In genomic region chr19:39479916-39480315, GRCh38 we compare ENCODE assay signal across 8 cellular contexts. TPM values are rescaled to one million over a fixed set of nuclear protein-coding genes. Genes with fewer than 3 reads are reported as not detected.
DNase-seq lines count a peak whose midpoint lies in the region; ATAC-seq, FAIRE-seq and TF ChIP-seq lines count a peak whose summit lies in the region.

No MANE protein-coding gene starts in this region.

- H3K9me3 ChIP-seq in BE2C (no peaks in the 10 kb centered on the region), K562 (replicated peaks; ENCODE audit: control insufficient read depth, insufficient read depth, low read depth, low read length) (no peaks in the 10 kb centered on the region), muscle layer of colon (ENCODE audit: low read length) (no peaks in the 10 kb centered on the region)

- DNase-seq in BE2C (no peak), Kasumi-1 (lab: John Stamatoyannopoulos, UW) (peak; percentile 7 to 10), K562 (ENCODE audit: extremely low read depth in 1 of 4, low spot score in 3 of 4) (peak in 1 of 4 experiments; percentile 31), NCI-H2171 treated with DMSO at 0.1 percent for 48 hours (lab: John Stamatoyannopoulos, UW) (no peak), DMS 273 treated with DMSO at 0.1 percent for 48 hours (lab: John Stamatoyannopoulos, UW) (no peak), NCI-H748 (lab: John Stamatoyannopoulos, UW; ENCODE audit: unreplicated experiment) (no peak)

- BruUV-seq in K562 (replicated peaks; lab: Mats Ljungman, UMichigan), result no TSS peak

- peaks cover 32% of the 10 kb centered on the region for H3K79me2 ChIP-seq in K562 (ENCODE audit: control insufficient read depth, insufficient read depth, low read length)

- ATAC-seq in K562 (no peak), HG03025 (IDR thresholded peaks at IDR 0.05; ENCODE audit: low FRiP score, unreplicated experiment) (no peak)

- peak overlapping the region; percentile 60 for H3K4me2 ChIP-seq in K562 (ENCODE audit: insufficient read depth, low read length)

- TF ChIP-seq CTCF in BE2C (IDR thresholded peaks at IDR 0.05; ENCODE audit: low read depth, low read length) (no peak), K562 (IDR thresholded peaks at IDR 0.05 in 2 of 3, conservative IDR thresholded peaks at IDR 0.05 in 1 of 3; ENCODE audit: insufficient read depth in 2 of 3, low read depth in 1 of 3, low read length in 3 of 3) (no peak)

- CTCF ChIA-PET in K562 (lab: Yijun Ruan, JAX; ENCODE audit: low intra/inter-chr PET ratio), result no interaction called here

- H3K27me3 ChIP-seq in BE2C (no peaks in the 10 kb centered on the region), K562 (ENCODE audit: control insufficient read depth in 2 of 2, insufficient read depth in 2 of 2, low read length in 2 of 2) (no peaks in the 10 kb centered on the region), muscle layer of colon (ENCODE audit: control insufficient read depth in 1 of 2, insufficient read depth in 2 of 2, low read length in 2 of 2) (no peaks in the 10 kb centered on the region)

- in situ Hi-C loops in K562 (cut with MboI), result no loop called here

- peak overlapping the region; percentile 93 for H2AFZ ChIP-seq in K562 (ENCODE audit: low read depth, low read length)

- 11% methylated on average over 10 of the region's 10 CpGs for WGBS in K562 (ENCODE audit: insufficient coverage, low coverage, missing lambda C conversion rate)

- no peak for FAIRE-seq in K562 (lab: Jason Lieb, UNC)

- H3K9ac ChIP-seq in K562 (ENCODE audit: insufficient read depth in 1 of 2, low read depth in 2 of 2, low read length in 2 of 2) (peak overlapping the region in 1 of 2 experiments; percentile 99; a peak in 3 of 4 replicates), muscle layer of colon (ENCODE audit: low read length) (no peak overlapping the region)

- H3K4me1 ChIP-seq in BE2C (peaks cover 4% of the 10 kb centered on the region; the same call in 1 of the 2 replicates), K562 (replicated peaks in 1 of 2; ENCODE audit: control insufficient read depth in 2 of 2, insufficient read depth in 2 of 2, low read length in 2 of 2) (peaks cover 10 to 17% of the 10 kb centered on the region in 2 experiments; a peak in 4 of 5 replicates), muscle layer of colon (ENCODE audit: insufficient read depth, low read length) (peaks cover 9% of the 10 kb centered on the region)

- TF ChIP-seq POLR2A in K562 (conservative IDR thresholded peaks at IDR 0.05), result no peak

- peak overlapping the region; percentile 79 for H3K27ac ChIP-seq in K562 (ENCODE audit: extremely low read depth, low read depth, low read length)
- peak overlapping the region; percentile 81 for H3K27ac ChIP-seq in muscle layer of colon (ENCODE audit: low read depth, low read length)

- no peaks in the 10 kb centered on the region for H3K9me1 ChIP-seq in K562 (ENCODE audit: control insufficient read depth, insufficient read depth, low read length)

- H3K4me3 ChIP-seq in BE2C (ENCODE audit: low read depth, low read length), result peak overlapping the region; percentile 80
- peak overlapping the region; percentile 94; the same call in 1 of the 2 replicates for H3K4me3 ChIP-seq in K562
- peak overlapping the region in 1 of 2 donors; percentile 99 for H3K4me3 ChIP-seq in muscle layer of colon (ENCODE audit: low read depth in 1 of 2, low read length in 2 of 2)

- H3K36me3 ChIP-seq in BE2C (peaks cover 25% of the 10 kb centered on the region), K562 (ENCODE audit: control insufficient read depth, insufficient read depth, low read length) (peaks cover 53% of the 10 kb centered on the region), muscle layer of colon (ENCODE audit: insufficient read depth, low read length) (peaks cover 23% of the 10 kb centered on the region)

- intact Hi-C loops in K562 (cut with micrococcal nuclease), result loop anchor here (2.0 to 5.0 kb wide), 2 partner anchors 19 to 33 kb away; partner anchors contain the start of genes DLL3 and SUPT5H

- POLR2A ChIA-PET in K562 (lab: Yijun Ruan, JAX), result interaction anchor here (0.7 to 1.5 kb wide), 12 partner anchors 8 to 104 kb away, joined by 3 to 15 read pairs (median 3); partner anchors contain the start of genes DLL3, RPS16 and SUPT5H

- TF ChIP-seq RAD21 in K562 (CRISPR knock-in tag; conservative IDR thresholded peaks at IDR 0.05 in 1 of 2, IDR thresholded peaks at IDR 0.05 in 1 of 2), result no peak

- H4K20me1 ChIP-seq in K562 (replicated peaks; ENCODE audit: control insufficient read depth, insufficient read depth, low read length), result 0 out of 2 replicates have a peak, but pooled peaks cover 9% of the 10 kb centered on the region

- TF ChIP-seq EP300 in K562 (IDR thresholded peaks at IDR 0.05; ENCODE audit: low read length), result no peak

RNA-seq across cellular contexts. Expression of gene TIMM50, which starts 0.7 kb away (rescaled TPM):
- 229 TPM for polyA plus RNA-seq in BE2C (2012; ENCODE audit: insufficient read depth, insufficient read length, low read depth)
- total RNA-seq in K562 (2011; cell fraction: chromatin; rRNA removed; ENCODE audit: low replicate concordance), result 133 and 241 TPM in 2 replicates
- 181 and 193 TPM in 2 replicates for total RNA-seq in K562 (2011; cell fraction: nucleolus; rRNA removed)
- total RNA-seq in K562 (2011; cell fraction: nucleoplasm; rRNA removed), result 161 and 168 TPM in 2 replicates
- total RNA-seq in K562 (2014; rRNA removed) (221 and 239 TPM in 2 replicates), K562 (2014; rRNA removed; fragmentation: Illumina TruSeq; extraction: Trizol) (81.4 and 94.9 TPM in 2 replicates), K562 (2015; rRNA removed; fragmentation: Illumina TruSeq; extraction: Trizol) (145 and 148 TPM in 2 replicates), K562 (2021) (214 and 221 TPM in 2 replicates)
- polyA plus RNA-seq in K562 (2011; rRNA removed) (166 and 170 TPM in 2 replicates), K562 (2014; fragmentation: Illumina TruSeq; extraction: Trizol) (157 and 181 TPM in 2 replicates), K562 (2014; fragmentation: Nextera tagmentation; extraction: Ambion mirVana) (10 to 100 TPM; 28.3 to 55.4 TPM), K562 (2014; rRNA removed) (221 and 228 TPM in 2 replicates)
- polyA plus RNA-seq in K562 (2011; cell fraction: cytosol; rRNA removed), result 245 and 333 TPM in 2 replicates
- 158 and 195 TPM in 2 replicates for polyA plus RNA-seq in K562 (2011; cell fraction: nucleus; rRNA removed)
- polyA plus RNA-seq in K562 (2012), result 135 and 190 TPM in 2 replicates
- polyA minus RNA-seq in K562 (2011; rRNA and poly(A)+ RNA removed), result 114 and 139 TPM in 2 replicates
- polyA minus RNA-seq in K562 (2011; cell fraction: cytosol; rRNA and poly(A)+ RNA removed), result 106 and 111 TPM in 2 replicates
- 45.2 and 70.6 TPM in 2 replicates for polyA minus RNA-seq in K562 (2011; cell fraction: nucleus; rRNA and poly(A)+ RNA removed)

RNA-seq across cellular contexts. Expression of gene DLL3, which starts 18.8 kb away (rescaled TPM):
- polyA plus RNA-seq in BE2C (2012; ENCODE audit: insufficient read depth, insufficient read length, low read depth), result 41.5 TPM
- 0.56 and 1.8 TPM in 2 replicates for total RNA-seq in K562 (2011; cell fraction: chromatin; rRNA removed; ENCODE audit: low replicate concordance)
- total RNA-seq in K562 (2011; cell fraction: nucleolus; rRNA removed), result 2.0 and 2.5 TPM in 2 replicates
- 2.1 TPM in 2 replicates for total RNA-seq in K562 (2011; cell fraction: nucleoplasm; rRNA removed)
- 5.4 and 5.5 TPM in 2 replicates for total RNA-seq in K562 (2014; rRNA removed)
- total RNA-seq in K562 (2014; rRNA removed; fragmentation: Illumina TruSeq; extraction: Trizol), result 1.1 TPM in 2 replicates
- total RNA-seq in K562 (2015; rRNA removed; fragmentation: Illumina TruSeq; extraction: Trizol), result 0.80 and 1.1 TPM in 2 replicates
- total RNA-seq in K562 (2021), result 2.5 and 3.4 TPM in 2 replicates
- 2.1 and 2.5 TPM in 2 replicates for polyA plus RNA-seq in K562 (2011; rRNA removed)
- 3.2 and 6.3 TPM in 2 replicates for polyA plus RNA-seq in K562 (2011; cell fraction: cytosol; rRNA removed)
- polyA plus RNA-seq in K562 (2011; cell fraction: nucleus; rRNA removed), result 2.0 TPM in 2 replicates
- polyA plus RNA-seq in K562 (2012), result 1.3 and 2.0 TPM in 2 replicates
- 0.53 and 0.92 TPM in 2 replicates for polyA plus RNA-seq in K562 (2014; fragmentation: Illumina TruSeq; extraction: Trizol)
- polyA plus RNA-seq in K562 (2014; fragmentation: Nextera tagmentation; extraction: Ambion mirVana), result 1 to 10 TPM in 1 of 2 experiments, under 1 TPM in 1; 0.92 to 1.2 TPM
- 5.2 and 6.3 TPM in 2 replicates for polyA plus RNA-seq in K562 (2014; rRNA removed)
- 0.39 and 0.63 TPM in 2 replicates for polyA minus RNA-seq in K562 (2011; rRNA and poly(A)+ RNA removed)
- polyA minus RNA-seq in K562 (2011; cell fraction: cytosol; rRNA and poly(A)+ RNA removed), result 0.86 and 1.1 TPM in 2 replicates
- 0.94 and 1.4 TPM in 2 replicates for polyA minus RNA-seq in K562 (2011; cell fraction: nucleus; rRNA and poly(A)+ RNA removed)

RNA-seq across cellular contexts. Expression of gene SUPT5H, which starts 34.5 kb away (rescaled TPM):
- polyA plus RNA-seq in BE2C (2012; ENCODE audit: insufficient read depth, insufficient read length, low read depth), result 272 TPM
- total RNA-seq in K562 (2011; cell fraction: chromatin; rRNA removed; ENCODE audit: low replicate concordance), result 330 and 539 TPM in 2 replicates
- total RNA-seq in K562 (2011; cell fraction: nucleolus; rRNA removed), result 230 and 249 TPM in 2 replicates
- 271 and 280 TPM in 2 replicates for total RNA-seq in K562 (2011; cell fraction: nucleoplasm; rRNA removed)
- 64.1 and 68.6 TPM in 2 replicates for total RNA-seq in K562 (2014; rRNA removed)
- total RNA-seq in K562 (2014; rRNA removed; fragmentation: Illumina TruSeq; extraction: Trizol), result 29.4 and 34.5 TPM in 2 replicates
- total RNA-seq in K562 (2015; rRNA removed; fragmentation: Illumina TruSeq; extraction: Trizol), result 35.9 and 36.9 TPM in 2 replicates
- 73.4 and 85.9 TPM in 2 replicates for total RNA-seq in K562 (2021)
- polyA plus RNA-seq in K562 (2011; rRNA removed), result 27.6 and 58.9 TPM in 2 replicates
- polyA plus RNA-seq in K562 (2011; cell fraction: cytosol; rRNA removed), result 37.3 and 38.8 TPM in 2 replicates
- 208 and 227 TPM in 2 replicates for polyA plus RNA-seq in K562 (2011; cell fraction: nucleus; rRNA removed)
- 93.1 and 112 TPM in 2 replicates for polyA plus RNA-seq in K562 (2012)
- polyA plus RNA-seq in K562 (2014; fragmentation: Illumina TruSeq; extraction: Trizol), result 68.9 and 70.5 TPM in 2 replicates
- polyA plus RNA-seq in K562 (2014; fragmentation: Nextera tagmentation; extraction: Ambion mirVana), result 10 to 100 TPM; 13.3 to 18.8 TPM
- polyA plus RNA-seq in K562 (2014; rRNA removed), result 50.2 and 75.6 TPM in 2 replicates
- polyA minus RNA-seq in K562 (2011; rRNA and poly(A)+ RNA removed), result 37.0 and 51.5 TPM in 2 replicates
- polyA minus RNA-seq in K562 (2011; cell fraction: cytosol; rRNA and poly(A)+ RNA removed), result 42.2 and 42.6 TPM in 2 replicates
- polyA minus RNA-seq in K562 (2011; cell fraction: nucleus; rRNA and poly(A)+ RNA removed), result 36.1 and 56.9 TPM in 2 replicates

RNA-seq across cellular contexts. Expression of gene SELENOV, which starts 35.0 kb away (rescaled TPM):
- polyA plus RNA-seq in BE2C (2012; ENCODE audit: insufficient read depth, insufficient read length, low read depth), result not detected
- 0.25 TPM in 1 of 2 replicates, not detected in the other for total RNA-seq in K562 (2011; cell fraction: chromatin; rRNA removed; ENCODE audit: low replicate concordance)
- total RNA-seq in K562 (2011; cell fraction: nucleolus; rRNA removed), result 0.50 TPM in 1 of 2 replicates, not detected in the other
- 0.84 and 0.95 TPM in 2 replicates for total RNA-seq in K562 (2011; cell fraction: nucleoplasm; rRNA removed)
- not detected in 2 replicates for total RNA-seq in K562 (2014; rRNA removed)
- total RNA-seq in K562 (2014; rRNA removed; fragmentation: Illumina TruSeq; extraction: Trizol), result not detected in 2 replicates
- not detected in 2 replicates for total RNA-seq in K562 (2015; rRNA removed; fragmentation: Illumina TruSeq; extraction: Trizol)
- total RNA-seq in K562 (2021), result 0.09 and 0.20 TPM in 2 replicates
- polyA plus RNA-seq in K562 (2011; rRNA removed), result 0.15 TPM in 1 of 2 replicates, not detected in the other
- 0.03 TPM in 1 of 2 replicates, not detected in the other for polyA plus RNA-seq in K562 (2011; cell fraction: cytosol; rRNA removed)
- 0.10 and 0.18 TPM in 2 replicates for polyA plus RNA-seq in K562 (2011; cell fraction: nucleus; rRNA removed)
- polyA plus RNA-seq in K562 (2012), result 0.06 and 0.26 TPM in 2 replicates
- polyA plus RNA-seq in K562 (2014; fragmentation: Illumina TruSeq; extraction: Trizol), result 0.08 and 0.09 TPM in 2 replicates
- under 1 TPM; 0.04 to 0.06 TPM for polyA plus RNA-seq in K562 (2014; fragmentation: Nextera tagmentation; extraction: Ambion mirVana)
- 0.05 TPM in 1 of 2 replicates, not detected in the other for polyA plus RNA-seq in K562 (2014; rRNA removed)
- polyA minus RNA-seq in K562 (2011; rRNA and poly(A)+ RNA removed), result not detected in 2 replicates
- not detected in 2 replicates for polyA minus RNA-seq in K562 (2011; cell fraction: cytosol; rRNA and poly(A)+ RNA removed)
- not detected in 2 replicates for polyA minus RNA-seq in K562 (2011; cell fraction: nucleus; rRNA and poly(A)+ RNA removed)

RNA-seq across cellular contexts. Expression of gene RPS16, which starts 44.2 kb away (rescaled TPM):
- polyA plus RNA-seq in BE2C (2012; ENCODE audit: insufficient read depth, insufficient read length, low read depth), result 3,669 TPM
- total RNA-seq in K562 (2011; cell fraction: chromatin; rRNA removed; ENCODE audit: low replicate concordance), result 222 and 453 TPM in 2 replicates
- total RNA-seq in K562 (2011; cell fraction: nucleolus; rRNA removed), result 784 and 1,002 TPM in 2 replicates
- 878 and 1,583 TPM in 2 replicates for total RNA-seq in K562 (2011; cell fraction: nucleoplasm; rRNA removed)
- total RNA-seq in K562 (2014; rRNA removed) (2,011 and 2,125 TPM in 2 replicates), K562 (2014; rRNA removed; fragmentation: Illumina TruSeq; extraction: Trizol) (82.6 and 146 TPM in 2 replicates), K562 (2015; rRNA removed; fragmentation: Illumina TruSeq; extraction: Trizol) (114 and 137 TPM in 2 replicates), K562 (2021) (3,072 and 3,267 TPM in 2 replicates)
- polyA plus RNA-seq in K562 (2011; rRNA removed) (1,618 and 2,255 TPM in 2 replicates), K562 (2014; fragmentation: Illumina TruSeq; extraction: Trizol) (2,204 and 2,973 TPM in 2 replicates), K562 (2014; fragmentation: Nextera tagmentation; extraction: Ambion mirVana) (1,000 to 10,000 TPM; 2,545 to 3,175 TPM), K562 (2014; rRNA removed) (3,400 and 3,671 TPM in 2 replicates)
- polyA plus RNA-seq in K562 (2011; cell fraction: cytosol; rRNA removed), result 6,767 and 7,935 TPM in 2 replicates
- 1,399 and 1,697 TPM in 2 replicates for polyA plus RNA-seq in K562 (2011; cell fraction: nucleus; rRNA removed)
- 3,974 and 4,107 TPM in 2 replicates for polyA plus RNA-seq in K562 (2012)
- 1,356 and 1,489 TPM in 2 replicates for polyA minus RNA-seq in K562 (2011; rRNA and poly(A)+ RNA removed)
- 1,901 and 2,445 TPM in 2 replicates for polyA minus RNA-seq in K562 (2011; cell fraction: cytosol; rRNA and poly(A)+ RNA removed)
- 274 and 520 TPM in 2 replicates for polyA minus RNA-seq in K562 (2011; cell fraction: nucleus; rRNA and poly(A)+ RNA removed)

Comparison
In these comparisons a context has a peak if more than half of its experiments do, and no peak if none do; other contexts are left out.
1. DNase-seq: peak in Kasumi-1 (2 of 2); none in BE2C (single experiment), NCI-H2171 treated with DMSO at 0.1 percent for 48 hours (single experiment), DMS 273 treated with DMSO at 0.1 percent for 48 hours (single experiment) and NCI-H748 (single experiment).